8 cellular contexts compared by ENCODE assay signal in genomic region chr4:69823481-69824186, GRCh38. TPM values are rescaled to one million over a fixed set of nuclear protein-coding genes. Genes with fewer than 3 reads are reported as not detected.
DNase-seq lines count a peak whose midpoint lies in the region; ATAC-seq and TF ChIP-seq lines count a peak whose summit lies in the region.

No MANE protein-coding gene starts in this region.

- H3K27ac ChIP-seq in A673 (ENCODE audit: low read depth, low read length, poor library complexity, severe bottlenecking) = no peak overlapping the region

- no peaks in the 10 kb centered on the region for H3K9me3 ChIP-seq in A673 (ENCODE audit: low read depth, low read length, poor library complexity, severe bottlenecking)

- no peaks in the 10 kb centered on the region for H3K4me1 ChIP-seq in A673 (ENCODE audit: insufficient read depth, low read length, poor library complexity, severe bottlenecking)

- BruUV-seq in A673 (replicated peaks; lab: Mats Ljungman, UMichigan) = no TSS peak

- H3K4me3 ChIP-seq in A673 (ENCODE audit: low read depth, low read length, poor library complexity, severe bottlenecking) = no peak overlapping the region

- H3K36me3 ChIP-seq in A673 (ENCODE audit: insufficient read depth, low read length, poor library complexity, severe bottlenecking) = no peaks in the 10 kb centered on the region

- intact Hi-C loops in A673 (cut with micrococcal nuclease; ENCODE audit: unreplicated experiment) = loop anchor here (5.0 kb wide), 1 partner anchor 131 kb away; no protein-coding TSS in a partner anchor

- in situ Hi-C loops in GM13977 (cut with MboI; ENCODE audit: low pct_unique_long_range_greater_than_20kb, low sequenced_read_pairs, unreplicated experiment) = no loop called here

- peak; percentile 48 for DNase-seq in A673 (ENCODE audit: low spot score)
- DNase-seq in GM13977 (ENCODE audit: low spot score) = no peak
- DNase-seq in NCI-H146 (lab: John Stamatoyannopoulos, UW) = peak; percentile 65
- DNase-seq in activated CD4-positive, alpha-beta T cell treated with anti-CD3 and anti-CD28 coated beads, Interleukin-2, amount 50 U/mL, for 4 hours = peak; percentile 37 to 40
- peak; percentile 58 for DNase-seq in glomerular endothelial cell (ENCODE audit: extremely low read depth, low read depth, low spot score)
- peak; percentile 6 to 9 for DNase-seq in stimulated activated CD8-positive, alpha-beta memory T cell treated with anti-CD3 and anti-CD28 coated beads, Interleukin-15, amount 100 ng/mL, for 48 hours (ENCODE audit: low read depth in 2 of 2)
- DNase-seq in NCI-H2227 (lab: John Stamatoyannopoulos, UW; ENCODE audit: unreplicated experiment) = no peak

- H3K27me3 ChIP-seq in A673 (replicated peaks; ENCODE audit: insufficient read depth, low read depth, low read length, poor library complexity) = no peaks in the 10 kb centered on the region

- POLR2A ChIA-PET in A673 (lab: Charles Lee; ENCODE audit: low non-redundant PET) = interaction anchor here (0.6 kb wide), 1 partner anchor 32 kb away, joined by 3 read pairs; no protein-coding TSS in a partner anchor

- TF ChIP-seq CTCF in A673 (conservative IDR thresholded peaks at IDR 0.05; ENCODE audit: low read depth, low read length) (peak; percentile 59), GM13977 (IDR thresholded peaks at IDR 0.05; ENCODE audit: extremely low read depth, insufficient read depth, missing control alignments) (peak; percentile 41)

- peak; percentile 77 for ATAC-seq in HG02852 (IDR thresholded peaks at IDR 0.05; ENCODE audit: unreplicated experiment)

- CTCF ChIA-PET in A673 (lab: Charles Lee) = interaction anchor here (1.2 kb wide), 1 partner anchor 133 kb away, joined by 4 read pairs; no protein-coding TSS in a partner anchor

RNA-seq across cellular contexts. Expression of gene SULT1E1, which starts 36.3 kb away (rescaled TPM):
- total RNA-seq in A673 (2021) = 13.4 and 16.0 TPM in 2 replicates
- total RNA-seq in glomerular endothelial cell = not detected in 2 replicates

Comparison
In these comparisons a context has a peak if more than half of its experiments do, and no peak if none do; other contexts are left out.
1. DNase-seq: peak in A673 (single experiment), NCI-H146 (single experiment), activated CD4-positive, alpha-beta T cell treated with anti-CD3 and anti-CD28 coated beads, Interleukin-2, amount 50 U/mL, for 4 hours (2 of 2), glomerular endothelial cell (single experiment) and stimulated activated CD8-positive, alpha-beta memory T cell treated with anti-CD3 and anti-CD28 coated beads, Interleukin-15, amount 100 ng/mL, for 48 hours (2 of 2); none in GM13977 (single experiment) and NCI-H2227 (single experiment).
2. RNA of gene SULT1E1, which starts 36.3 kb away (total RNA-seq): 13.4 to 16.0 TPM in A673; not detected in glomerular endothelial cell; every median in the first group is over 10 times any median in the second.